In the genomic region with DNA sequence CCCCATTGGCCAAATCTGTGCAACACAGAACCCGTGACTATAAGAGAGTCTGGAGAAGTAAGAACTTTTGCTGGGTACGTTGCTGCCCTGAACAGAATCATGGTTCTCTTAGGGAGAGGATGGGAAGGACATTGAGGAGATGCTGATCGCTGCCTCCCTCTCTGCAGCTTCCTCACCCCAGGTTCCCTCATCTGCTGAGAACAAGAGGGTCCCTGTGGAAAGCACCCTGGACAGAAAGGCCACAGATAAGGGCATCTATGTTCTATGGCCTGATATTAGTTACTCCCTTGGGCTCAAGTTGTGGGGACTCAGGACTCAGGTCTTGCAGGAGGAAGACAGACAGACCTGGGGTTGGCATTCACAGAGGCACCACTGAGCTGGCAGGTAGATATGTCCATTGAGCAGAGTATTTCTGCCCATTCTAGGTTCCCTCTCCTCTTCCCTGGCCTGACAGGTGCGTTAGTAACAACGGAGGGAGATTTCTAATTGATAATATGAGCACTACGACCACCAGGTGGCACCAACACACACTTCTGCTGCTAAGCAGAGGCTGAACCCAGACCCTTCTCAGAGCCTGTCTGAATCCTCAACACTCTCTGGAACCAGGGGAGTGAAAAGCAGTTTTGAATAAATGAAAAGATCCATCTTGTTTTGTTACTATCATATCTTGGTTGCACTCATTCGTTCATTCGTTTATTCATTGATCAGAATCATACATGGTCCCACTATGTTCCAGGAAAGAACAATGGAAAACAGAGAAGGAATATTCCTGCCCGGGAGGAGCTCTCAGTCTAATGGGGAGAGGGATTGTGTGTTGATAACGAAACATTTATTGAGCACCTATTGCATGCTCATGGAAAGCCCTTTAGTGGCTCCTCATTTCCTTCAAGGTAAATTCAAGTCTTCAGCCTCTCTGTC, we compare ENCODE assay signal across 8 cellular contexts. TPM values are rescaled to one million over a fixed set of nuclear protein-coding genes. Genes with fewer than 3 reads are reported as not detected.
A peak's percentile ranks its signal among the peaks of the same experiment; 100 is the strongest.
DNase-seq lines count a peak whose midpoint lies in the region; ATAC-seq, FAIRE-seq and TF ChIP-seq lines count a peak whose summit lies in the region.

No MANE protein-coding gene starts in this region.

- ATAC-seq in HG03060 (IDR thresholded peaks at IDR 0.05; ENCODE audit: low read depth, unreplicated experiment), result peak; percentile 76
- ATAC-seq in stimulated activated memory B cell treated with anti-CD40 and anti-IgM and Interleukin-4, amounts not matched to agents 10 μg/mL and 1 μg/mL and 100 μg/mL, for 72 hours, result peak; percentile 74

- no peak for TF ChIP-seq EP300 in H1 (IDR thresholded peaks at IDR 0.05; ENCODE audit: borderline replicate concordance in 1 of 2, low read depth in 2 of 2, low read length in 2 of 2)

- intact Hi-C loops in activated CD4-positive, alpha-beta memory T cell treated with anti-CD3 and anti-CD28 coated beads for 36 hours (cut with micrococcal nuclease), result loop anchor here (1.0 kb wide), 2 partner anchors 131 to 606 kb away; no protein-coding TSS in a partner anchor

- H3K14ac ChIP-seq in H1 (ENCODE audit: insufficient read length), result no peak overlapping the region

- H2BK20ac ChIP-seq in H1 (ENCODE audit: low read length), result no peak overlapping the region

- H3K27me3 ChIP-seq in H1 (replicated peaks in 1 of 4; ENCODE audit: control insufficient read depth in 3 of 4, extremely low read depth in 1 of 4, insufficient read depth in 3 of 4, low read length in 3 of 4), result no peaks in the 10 kb centered on the region; a peak in 1 of 7 replicates

- H4K5ac ChIP-seq in H1 (ENCODE audit: insufficient read length, low read depth, low read length), result no peak overlapping the region

- H3K9ac ChIP-seq in H1 (replicated peaks in 1 of 4; ENCODE audit: extremely low read depth in 1 of 4, low read depth in 3 of 4, low read length in 3 of 4), result no peak overlapping the region

- H3K36me3 Mint-ChIP-seq in activated CD4-positive, alpha-beta memory T cell treated with anti-CD3 and anti-CD28 coated beads for 36 hours, result no peaks in the 10 kb centered on the region
- no peaks in the 10 kb centered on the region for H3K36me3 Mint-ChIP-seq in stimulated activated memory B cell treated with anti-CD40 and anti-IgM and Interleukin-4, amounts not matched to agents 10 μg/mL and 1 μg/mL and 100 μg/mL, for 72 hours

- peak; percentile 37 to 80 (median 78) for TF ChIP-seq CTCF in H1 (IDR thresholded peaks at IDR 0.05; ENCODE audit: control extremely low read depth in 1 of 3, insufficient read depth in 1 of 3, low read depth in 1 of 3, low read length in 3 of 3)

- H3K4me1 Mint-ChIP-seq in activated CD4-positive, alpha-beta memory T cell treated with anti-CD3 and anti-CD28 coated beads for 36 hours (ENCODE audit: low read depth), result no peaks in the 10 kb centered on the region
- H3K4me1 Mint-ChIP-seq in stimulated activated memory B cell treated with anti-CD40 and anti-IgM and Interleukin-4, amounts not matched to agents 10 μg/mL and 1 μg/mL and 100 μg/mL, for 72 hours, result no peaks in the 10 kb centered on the region

- no peak overlapping the region for H3K4me3 Mint-ChIP-seq in activated CD4-positive, alpha-beta memory T cell treated with anti-CD3 and anti-CD28 coated beads for 36 hours
- no peak overlapping the region for H3K4me3 Mint-ChIP-seq in stimulated activated memory B cell treated with anti-CD40 and anti-IgM and Interleukin-4, amounts not matched to agents 10 μg/mL and 1 μg/mL and 100 μg/mL, for 72 hours

- no peak overlapping the region for H2BK5ac ChIP-seq in H1 (ENCODE audit: low read depth, low read length)

- no peak overlapping the region for H2BK12ac ChIP-seq in H1 (ENCODE audit: low read depth, low read length)

- no peak overlapping the region for H3K56ac ChIP-seq in H1 (replicated peaks; ENCODE audit: insufficient read length, low read depth, low read length)

- H3K27ac ChIP-seq in H1 (ENCODE audit: low read depth, low read length), result no peak overlapping the region

- TF ChIP-seq RAD21 in H1 (IDR thresholded peaks at IDR 0.05 in 1 of 2, conservative IDR thresholded peaks at IDR 0.05 in 1 of 2; ENCODE audit: low read depth in 2 of 2, low read length in 2 of 2), result peak; percentile 82 to 85

- peaks cover 15% of the 10 kb centered on the region for H3K27me3 Mint-ChIP-seq in activated CD4-positive, alpha-beta memory T cell treated with anti-CD3 and anti-CD28 coated beads for 36 hours
- peaks cover 23% of the 10 kb centered on the region for H3K27me3 Mint-ChIP-seq in stimulated activated memory B cell treated with anti-CD40 and anti-IgM and Interleukin-4, amounts not matched to agents 10 μg/mL and 1 μg/mL and 100 μg/mL, for 72 hours

- H3K23ac ChIP-seq in H1 (ENCODE audit: insufficient read length), result no peak overlapping the region

- no peaks in the 10 kb centered on the region for H4K20me1 ChIP-seq in H1 (replicated peaks in 1 of 2; ENCODE audit: control insufficient read depth in 1 of 2, insufficient read depth in 2 of 2, low read length in 2 of 2)

- H3K79me1 ChIP-seq in H1 (ENCODE audit: low read depth, low read length), result no peaks in the 10 kb centered on the region

- H3K79me2 ChIP-seq in H1 (ENCODE audit: control insufficient read depth in 1 of 2, insufficient read depth in 2 of 2, low read length in 2 of 2), result no peaks in the 10 kb centered on the region

- H3K9me3 Mint-ChIP-seq in activated CD4-positive, alpha-beta memory T cell treated with anti-CD3 and anti-CD28 coated beads for 36 hours, result no peaks in the 10 kb centered on the region
- H3K9me3 Mint-ChIP-seq in stimulated activated memory B cell treated with anti-CD40 and anti-IgM and Interleukin-4, amounts not matched to agents 10 μg/mL and 1 μg/mL and 100 μg/mL, for 72 hours, result no peaks in the 10 kb centered on the region

- POLR2A ChIA-PET in activated CD4-positive, alpha-beta memory T cell treated with anti-CD3 and anti-CD28 coated beads for 36 hours (lab: Charles Lee), result no interaction called here
- POLR2A ChIA-PET in H1 (lab: Charles Lee; ENCODE audit: partially characterized antibody), result no interaction called here

- no peaks in the 10 kb centered on the region for H3K9me3 ChIP-seq in H1 (ENCODE audit: insufficient read depth in 2 of 2, low read depth in 1 of 2, low read length in 1 of 2)

- H4K8ac ChIP-seq in H1 (ENCODE audit: extremely low read depth, insufficient read depth, low read length), result no peak overlapping the region

- no peak overlapping the region for H2AFZ ChIP-seq in H1 (ENCODE audit: low read length)

- no peaks in the 10 kb centered on the region for H3K4me1 ChIP-seq in H1 (replicated peaks in 1 of 4; ENCODE audit: control insufficient read depth in 3 of 4, insufficient read depth in 4 of 4, low read length in 3 of 4)

- DNase-seq in NCI-H146 (lab: John Stamatoyannopoulos, UW) (peak; percentile 31), NCI-H146 treated with DMSO at 0.1 percent for 48 hours (lab: John Stamatoyannopoulos, UW; ENCODE audit: unreplicated experiment) (no peak), NCI-H748 treated with DMSO at 0.1 percent for 48 hours (lab: John Stamatoyannopoulos, UW) (peak; percentile 60), H1 (ENCODE audit: low read depth in 1 of 2, low spot score in 2 of 2) (peak in 1 of 2 experiments; percentile 81), midbrain (lab: John Stamatoyannopoulos, UW) (peak; percentile 56)
- peak; percentile 65 for DNase-seq in activated CD4-positive, alpha-beta memory T cell treated with anti-CD3 and anti-CD28 coated beads for 36 hours

- H3K18ac ChIP-seq in H1 (ENCODE audit: extremely low read depth, low read length), result no peak overlapping the region

- no peaks in the 10 kb centered on the region for H3K23me2 ChIP-seq in H1 (ENCODE audit: low read depth, low read length)

- H3K4me2 ChIP-seq in H1 (ENCODE audit: insufficient read depth in 1 of 2, low read depth in 2 of 2, low read length in 2 of 2), result no peak overlapping the region

- CTCF ChIA-PET in activated CD4-positive, alpha-beta memory T cell treated with anti-CD3 and anti-CD28 coated beads for 36 hours (lab: Charles Lee), result interaction anchor here (0.7 to 4.1 kb wide), 8 partner anchors 8 to 247 kb away, joined by 3 to 32 read pairs (median 6); no protein-coding TSS in a partner anchor
- CTCF ChIA-PET in H1 (lab: Charles Lee; ENCODE audit: partially characterized antibody), result interaction anchor here (0.5 to 23.3 kb wide), 20 partner anchors 9 to 771 kb away, joined by 3 to 446 read pairs (median 4); no protein-coding TSS in a partner anchor

- no peak overlapping the region for H2BK15ac ChIP-seq in H1 (ENCODE audit: low read length)

- H3K4ac ChIP-seq in H1 (replicated peaks; ENCODE audit: insufficient read length, low read depth, low read length), result no peak overlapping the region

- 38% methylated on average over 10 of the region's 10 CpGs; no CpG with 5 or more reads in 1 of the 2 experiments for WGBS in H1 (ENCODE audit: extremely low coverage in 1 of 2, insufficient coverage in 1 of 2, insufficient read length in 1 of 2, insufficient replicate concordance in 2 of 2, low coverage in 1 of 2, low lambda C conversion rate in 2 of 2, missing lambda C conversion rate in 1 of 2), 2 experiments

- H2BK120ac ChIP-seq in H1 (replicated peaks; ENCODE audit: low read depth, low read length), result no peak overlapping the region

- no peak overlapping the region for H2AK5ac ChIP-seq in H1 (ENCODE audit: low read depth, low read length)

- H4K91ac ChIP-seq in H1 (replicated peaks; ENCODE audit: insufficient read length, low read length), result no peak overlapping the region

- H3K4me3 ChIP-seq in H1 (ENCODE audit: extremely low read depth in 1 of 4, insufficient read depth in 2 of 4, low read depth in 3 of 4, low read length in 4 of 4), result no peak overlapping the region

- no peak for TF ChIP-seq POLR2A in H1 (IDR thresholded peaks at IDR 0.05; ENCODE audit: control extremely low read depth in 1 of 2, low read depth in 2 of 2, low read length in 2 of 2)

- peak; percentile 84 for FAIRE-seq in H1 (lab: Jason Lieb, UNC)

- no peak overlapping the region for H3K27ac Mint-ChIP-seq in activated CD4-positive, alpha-beta memory T cell treated with anti-CD3 and anti-CD28 coated beads for 36 hours
- no peak overlapping the region for H3K27ac Mint-ChIP-seq in stimulated activated memory B cell treated with anti-CD40 and anti-IgM and Interleukin-4, amounts not matched to agents 10 μg/mL and 1 μg/mL and 100 μg/mL, for 72 hours

- H3K36me3 ChIP-seq in H1 (ENCODE audit: control insufficient read depth in 2 of 4, insufficient read depth in 4 of 4, low read length in 3 of 4), result no peaks in the 10 kb centered on the region

TF ChIP-seq in H1, 55 proteins besides CTCF, POLR2A, EP300 and RAD21 (continues in another document):
- no peak for TF ChIP-seq CREB1 (IDR thresholded peaks at IDR 0.05)

RNA-seq across cellular contexts. Expression of a gene that starts 56.4 kb away (rescaled TPM):
- total RNA-seq in activated CD4-positive, alpha-beta memory T cell treated with anti-CD3 and anti-CD28 coated beads for 36 hours, result not detected
- total RNA-seq in H1 (2021; fragmentation: NEBNext Ultra II Directional; extraction: Animal tissue kit (Norgen Biotek cat#: 25700)), result 0.40 TPM in 1 of 2 replicates, not detected in the other
- 0.25 and 0.35 TPM in 2 replicates for polyA plus RNA-seq in H1 (2011; rRNA removed)
- 0.19 TPM for polyA plus RNA-seq in H1 (2011; cell fraction: cytosol; rRNA removed)
- polyA plus RNA-seq in H1 (2011; cell fraction: nucleus; rRNA removed), result 0.44 TPM
- 0.06 to 0.28 TPM (median 0.15 TPM) in 4 replicates for polyA plus RNA-seq in H1 (2012, experiment 1 of 2)
- polyA plus RNA-seq in H1 (2012, experiment 2 of 2), result 0.29 TPM
- 0.18 TPM for polyA plus RNA-seq in H1 (2013, experiment 1 of 2)
- 0.13 TPM for polyA plus RNA-seq in H1 (2013, experiment 2 of 2)
- 0.41 and 0.59 TPM in 2 replicates for polyA minus RNA-seq in H1 (2011; rRNA and poly(A)+ RNA removed)
- polyA minus RNA-seq in H1 (2011; cell fraction: cytosol; rRNA and poly(A)+ RNA removed), result not detected
- not detected for polyA minus RNA-seq in H1 (2011; cell fraction: nucleus; rRNA and poly(A)+ RNA removed)
